1 cellular context compared by ENCODE assay signal in genomic region chr11:95606824-95607223, GRCh38.
TF ChIP-seq lines count a peak whose summit lies in the region.

No MANE protein-coding gene starts in this region.

TF ChIP-seq in H1, 55 proteins besides CTCF, POLR2A, EP300 and RAD21:
- TF ChIP-seq, protein P1, sequence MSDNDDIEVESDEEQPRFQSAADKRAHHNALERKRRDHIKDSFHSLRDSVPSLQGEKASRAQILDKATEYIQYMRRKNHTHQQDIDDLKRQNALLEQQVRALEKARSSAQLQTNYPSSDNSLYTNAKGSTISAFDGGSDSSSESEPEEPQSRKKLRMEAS (IDR thresholded peaks at IDR 0.05), result no peak
- TF ChIP-seq BCL11A (IDR thresholded peaks at IDR 0.05; ENCODE audit: low read depth in 2 of 2, low read length in 2 of 2) (no peak), CHD2 (IDR thresholded peaks at IDR 0.05; ENCODE audit: low read length) (no peak), CEBPB (IDR thresholded peaks at IDR 0.05; ENCODE audit: low read depth, low read length) (no peak), TEAD4 (IDR thresholded peaks at IDR 0.05; ENCODE audit: low read depth, low read length) (no peak), CBX5 (IDR thresholded peaks at IDR 0.05; ENCODE audit: low read depth, low read length) (no peak), SP1 (IDR thresholded peaks at IDR 0.05; ENCODE audit: low read depth, low read length) (no peak), POLR2AphosphoS5 (IDR thresholded peaks at IDR 0.05; ENCODE audit: low read depth, low read length) (no peak), TCF12 (IDR thresholded peaks at IDR 0.05; ENCODE audit: low read depth, low read length) (no peak), RXRA (IDR thresholded peaks at IDR 0.05; ENCODE audit: insufficient read depth, low read depth, low read length) (no peak), TAF7 (optimal IDR thresholded peaks at IDR 0.05; ENCODE audit: borderline replicate concordance, low read depth, low read length) (no peak), TAF1 (IDR thresholded peaks at IDR 0.05; ENCODE audit: low read depth, low read length) (no peak), POU5F1 (IDR thresholded peaks at IDR 0.05; ENCODE audit: low read depth, low read length) (no peak), EZH2 (IDR thresholded peaks at IDR 0.05; ENCODE audit: low read depth, low read length, severe bottlenecking) (no peak), TBP (IDR thresholded peaks at IDR 0.05; ENCODE audit: low read depth, low read length) (no peak), SP4 (IDR thresholded peaks at IDR 0.05; ENCODE audit: low read length) (no peak), JUN (IDR thresholded peaks at IDR 0.05; ENCODE audit: low read depth, low read length) (no peak), USF2 (IDR thresholded peaks at IDR 0.05; ENCODE audit: low read length) (no peak)
TF ChIP-seq in H1: peak in this region for 0.
